Comparison of ENCODE assay signal across 9 cellular contexts in the genomic region with DNA sequence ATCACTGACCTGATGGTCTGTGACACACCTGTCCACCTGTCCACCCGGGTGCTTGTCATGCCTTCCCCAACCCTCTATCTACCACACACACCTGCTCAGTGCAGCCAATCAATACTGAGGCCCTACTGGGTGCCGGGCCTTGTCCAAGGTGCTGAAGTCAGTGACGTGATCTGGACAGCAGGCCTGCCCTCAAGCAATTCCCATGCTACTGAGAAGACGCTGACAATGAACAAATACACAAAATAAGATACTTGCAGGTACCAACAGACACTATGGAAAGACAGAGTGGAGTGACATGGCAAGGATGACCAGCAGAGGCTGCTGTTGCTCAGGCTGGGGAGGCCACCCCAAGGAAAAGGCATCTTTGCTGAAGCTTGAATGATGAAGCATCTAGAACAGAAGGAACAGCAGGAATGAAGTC. TPM values are rescaled to one million over a fixed set of nuclear protein-coding genes. Genes with fewer than 3 reads are reported as not detected.
DNase-seq lines count a peak whose midpoint lies in the region; ATAC-seq, FAIRE-seq and TF ChIP-seq lines count a peak whose summit lies in the region.
"Had no signal": no experiment of that assay in that cellular context is flagged by ENCODE, and none has a peak within 500 bp of the region (broad histone marks: within the 10 kb centered on the region; RNA-seq: fewer than 3 reads in every experiment).

No MANE protein-coding gene starts in this region.

- 0 out of 2 replicates have a peak, but pooled peaks cover 2% of the 10 kb centered on the region for H4K20me1 ChIP-seq in PC-9 (ENCODE audit: insufficient read depth)

- H3K27me3 ChIP-seq in cardiac muscle cell, result no peaks in the 10 kb centered on the region
- no peaks in the 10 kb centered on the region for H3K27me3 ChIP-seq in right atrium auricular region
- H3K27me3 ChIP-seq in PC-9 (ENCODE audit: insufficient read depth, low read depth), result no peaks in the 10 kb centered on the region
- no peaks in the 10 kb centered on the region for H3K27me3 ChIP-seq in small intestine (ENCODE audit: control insufficient read depth in 2 of 2, insufficient read depth in 2 of 2, low read length in 2 of 2)

- no TSS peak for BruUV-seq in PC-9 (replicated peaks; lab: Mats Ljungman, UMichigan)

- TF ChIP-seq CTCF in cardiac muscle cell (IDR thresholded peaks at IDR 0.05; ENCODE audit: low read depth, low read length), result peak; percentile 71
- peak in 1 of 2 donors; percentile 51 for TF ChIP-seq CTCF in right atrium auricular region (IDR thresholded peaks at IDR 0.05)
- TF ChIP-seq CTCF in PC-9 (conservative IDR thresholded peaks at IDR 0.05), result peak; percentile 84

- no peak overlapping the region for H2AFZ ChIP-seq in PC-9

- H3K27ac ChIP-seq in cardiac muscle cell (no peak overlapping the region), right atrium auricular region (no peak overlapping the region), PC-9 (no peak overlapping the region), small intestine (ENCODE audit: low read depth in 1 of 2, low read length in 1 of 2) (no peak overlapping the region)

- H3K4me1 ChIP-seq in cardiac muscle cell (ENCODE audit: low read depth), result no peaks in the 10 kb centered on the region
- H3K4me1 ChIP-seq in right atrium auricular region, result no peaks in the 10 kb centered on the region
- no peaks in the 10 kb centered on the region for H3K4me1 ChIP-seq in PC-9 (replicated peaks; ENCODE audit: insufficient read depth)
- no peaks in the 10 kb centered on the region for H3K4me1 ChIP-seq in small intestine (ENCODE audit: control insufficient read depth in 2 of 2, insufficient read depth in 1 of 2, low read depth in 1 of 2, low read length in 1 of 2)

- H3K9me3 ChIP-seq in cardiac muscle cell (ENCODE audit: low read depth) (no peaks in the 10 kb centered on the region), right atrium auricular region (no peaks in the 10 kb centered on the region), PC-9 (ENCODE audit: insufficient read depth, low read depth) (no peaks in the 10 kb centered on the region), small intestine (ENCODE audit: control insufficient read depth, low read depth) (no peaks in the 10 kb centered on the region)

- POLR2A ChIA-PET in PC-9 (lab: Charles Lee; ENCODE audit: unreplicated experiment), result no interaction called here

- H3K4me3 ChIP-seq in cardiac muscle cell, result no peak overlapping the region
- H3K4me3 ChIP-seq in right atrium auricular region, result no peak overlapping the region
- no peak overlapping the region for H3K4me3 ChIP-seq in PC-9
- no peak overlapping the region for H3K4me3 ChIP-seq in small intestine (ENCODE audit: low read depth in 1 of 2, low read length in 2 of 2)

- H3K4me2 ChIP-seq in PC-9, result no peak overlapping the region

- FAIRE-seq in small intestine (lab: Jason Lieb, UNC), result no peak
- FAIRE-seq: colon had no signal

- no peaks in the 10 kb centered on the region for H3K36me3 ChIP-seq in cardiac muscle cell
- peaks cover 77% of the 10 kb centered on the region for H3K36me3 ChIP-seq in right atrium auricular region
- 0 out of 2 replicates have a peak, but pooled peaks cover 3% of the 10 kb centered on the region for H3K36me3 ChIP-seq in PC-9 (ENCODE audit: low read depth)
- no peaks in the 10 kb centered on the region for H3K36me3 ChIP-seq in small intestine (ENCODE audit: control insufficient read depth in 2 of 2, insufficient read depth in 2 of 2, low read length in 2 of 2)

- no peaks in the 10 kb centered on the region for H3K79me2 ChIP-seq in PC-9 (ENCODE audit: low read depth)

- WGBS in small intestine, 3 donors, result 56 to 75% (median 64%) methylated on average over 4 of the region's 4 CpGs

- DNase-seq in cardiac muscle cell (ENCODE audit: low read depth in 1 of 2, low spot score in 1 of 2) (peak in 1 of 2 donors; percentile 59), right atrium auricular region (ENCODE audit: low spot score) (no peak), PC-9 (peak in 1 of 2 experiments; percentile 44), fibroblast of gingiva (ENCODE audit: low read depth) (peak; percentile 14), small intestine (peak; percentile 40), HK-2 (ENCODE audit: unreplicated experiment) (no peak)
- DNase-seq in activated CD4-positive, CD25-positive, alpha-beta regulatory T cell (lab: John Stamatoyannopoulos, UW), result no peak

- intact Hi-C loops in PC-9 (cut with micrococcal nuclease; ENCODE audit: unreplicated experiment), result loop anchor here (2.0 kb wide), 2 partner anchors 44 to 114 kb away; no protein-coding TSS in a partner anchor

- H3F3A ChIP-seq in PC-9 (ENCODE audit: insufficient read depth, low read depth), result no peaks in the 10 kb centered on the region

- H3K9me2 ChIP-seq in PC-9 (ENCODE audit: insufficient read depth), result no peaks in the 10 kb centered on the region

- CTCF ChIA-PET in PC-9 (lab: Charles Lee), result interaction anchor here (1.1 to 2.4 kb wide), 2 partner anchors 30 to 46 kb away, joined by 3 to 8 read pairs; no protein-coding TSS in a partner anchor

- no peak for ATAC-seq in HG03457 (IDR thresholded peaks at IDR 0.05; ENCODE audit: unreplicated experiment)

RNA-seq across cellular contexts. Expression of a gene that starts 21.2 kb away (rescaled TPM):
- 7.6 and 10.0 TPM in 2 replicates for total RNA-seq in cardiac muscle cell
- polyA plus RNA-seq in cardiac muscle cell, result 10.8 and 29.3 TPM in 2 replicates
- total RNA-seq in right atrium auricular region, result 100 to 1,000 TPM; 111 TPM
- 240 and 266 TPM in 2 replicates for total RNA-seq in PC-9 (2021)
- polyA plus RNA-seq in small intestine, result 10 to 100 TPM; 17.9 to 55.7 (median 43.0) TPM

RNA-seq across cellular contexts. Expression of a gene that starts 29.8 kb away (rescaled TPM):
- total RNA-seq in cardiac muscle cell (not detected in 2 replicates), right atrium auricular region (not detected), PC-9 (2021) (8.8 and 13.6 TPM in 2 replicates)
- polyA plus RNA-seq in cardiac muscle cell (not detected in 2 replicates), small intestine (100 to 1,000 TPM in 2 of 3 donors, 10 to 100 TPM in 1; 35.6 to 447 (median 141) TPM)

RNA-seq across cellular contexts. Expression of a gene that starts 56.4 kb away (rescaled TPM):
- total RNA-seq in cardiac muscle cell (0.42 TPM in 1 of 2 replicates, not detected in the other), right atrium auricular region (10 to 100 TPM; 11.3 to 18.2 TPM), PC-9 (2021) (64.6 and 99.9 TPM in 2 replicates)
- polyA plus RNA-seq in cardiac muscle cell (not detected in 2 replicates), small intestine (100 to 1,000 TPM in 2 of 3 donors, 10 to 100 TPM in 1; 84.3 to 360 (median 245) TPM)

Comparison
In these comparisons a context has a peak if more than half of its experiments do, and no peak if none do; other contexts are left out.
1. RNA of a gene that starts 21.2 kb away (total RNA-seq): 240 to 266 TPM in PC-9 and 111 TPM in right atrium auricular region; 7.6 to 10.0 TPM in cardiac muscle cell; every median in the first group is over 10 times any median in the second.
2. DNase-seq: peak in fibroblast of gingiva (single experiment) and small intestine (single experiment); none in right atrium auricular region (single experiment), HK-2 (single experiment) and activated CD4-positive, CD25-positive, alpha-beta regulatory T cell (0 of 4).